ENCODE assay signal across 28 cellular contexts in the genomic region with DNA sequence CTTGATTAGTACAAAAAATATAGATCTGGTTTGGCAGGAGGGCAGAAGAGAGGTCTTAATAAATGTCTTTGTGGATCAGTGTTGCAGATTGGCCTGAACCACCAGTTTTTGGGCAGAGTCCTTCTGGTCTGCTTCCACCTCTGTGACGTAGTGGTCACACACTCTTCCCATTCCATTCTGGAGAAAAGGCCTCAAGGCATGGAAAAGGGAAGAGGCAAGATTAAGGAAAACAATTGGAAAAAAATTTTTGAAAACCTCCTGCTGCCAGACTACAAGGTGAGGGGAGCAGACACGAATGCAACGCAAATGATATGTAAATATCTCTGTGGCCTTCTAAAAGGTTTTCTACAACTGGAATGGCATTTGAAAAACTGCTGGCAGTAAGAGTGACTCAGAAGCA. TPM values are rescaled to one million over a fixed set of nuclear protein-coding genes. Genes with fewer than 3 reads are reported as not detected.
"Had no signal": no experiment of that assay in that cellular context is flagged by ENCODE, and none has a peak within 500 bp of the region (broad histone marks: within the 10 kb centered on the region; RNA-seq: fewer than 3 reads in every experiment).

No MANE protein-coding gene starts in this region.

- FAIRE-seq: bronchial epithelial cell, K562 had no signal

- H3K9me3 ChIP-seq: MG63, SJSA1, SK-N-SH had no signal

- H3K27me3 ChIP-seq: MG63, SJSA1 had no signal

- H3K4me2 ChIP-seq: SK-N-SH had no signal

- H3K36me3 ChIP-seq: MG63, SJSA1, WERI-Rb-1 had no signal

- H3K9ac ChIP-seq: SK-N-SH had no signal

- H3K27ac ChIP-seq: SJSA1, WERI-Rb-1 had no signal

- DNase-seq: activated CD4-positive, alpha-beta memory T cell treated with anti-CD3 and anti-CD28 coated beads, Interleukin-2, amount 10 ng/mL, durations not matched to agents 7 days and 5 days; activated CD4-positive, alpha-beta T cell treated with anti-CD3 and anti-CD28 coated beads for 1 hour; activated CD4-positive, alpha-beta T cell treated with anti-CD3 and anti-CD28 coated beads for 48 hours; activated CD4-positive, CD25-positive, alpha-beta regulatory T cell; activated CD8-positive, alpha-beta memory T cell treated with anti-CD3 and anti-CD28 coated beads for 24 hours; activated CD8-positive, alpha-beta memory T cell treated with anti-CD3 and anti-CD28 coated beads, Interleukin-2, amount 10 ng/mL, durations not matched to agents 7 days and 5 days; activated CD8-positive, alpha-beta memory T cell treated with anti-CD3 and anti-CD28 coated beads, Interleukin-2, amount 50 U/mL, for 48 hours; activated effector memory CD4-positive, alpha-beta T cell treated with Interleukin-2 at 50 U/mL for 16 hours; activated naive CD4-positive, alpha-beta T cell treated with anti-CD3 and anti-CD28 coated beads, Interleukin-2, amount 10 ng/mL, durations not matched to agents 7 days and 5 days; activated naive CD8-positive, alpha-beta T cell treated with anti-CD3 and anti-CD28 coated beads, Interleukin-2, amount 50 U/mL, for 24 hours; activated T-cell treated with anti-CD3 and anti-CD28 coated beads, Interleukin-2, amount 50 U/mL, for 48 hours; anterior cingulate cortex; caudate nucleus; MG63; NCI-H1048; NCI-H1436 treated with DMSO at 0.1 percent for 48 hours; NCI-H1694 treated with DMSO at 0.1 percent for 48 hours; NCI-H2029 treated with DMSO at 0.1 percent for 48 hours; NCI-H2107; NCI-H2171; NCI-H510A treated with DMSO at 0.1 percent for 48 hours; SHP77; SK-N-SH; WERI-Rb-1 had no signal

- H3K4me1 ChIP-seq: SJSA1 had no signal

- H3K4me3 ChIP-seq: K562, MG63, SJSA1 had no signal

RNA-seq across cellular contexts. Expression of a gene that starts 24.3 kb away (rescaled TPM):
- total RNA-seq: activated CD4-positive, alpha-beta memory T cell treated with anti-CD3 and anti-CD28 coated beads, Interleukin-2, amount 10 ng/mL, durations not matched to agents 7 days and 5 days; activated CD8-positive, alpha-beta memory T cell treated with anti-CD3 and anti-CD28 coated beads, Interleukin-2, amount 10 ng/mL, durations not matched to agents 7 days and 5 days; bronchial epithelial cell; K562; RPMI7951; SJSA1 had no signal
- polyA plus RNA-seq: K562, SK-N-SH had no signal
